1 cellular context compared by ENCODE assay signal in genomic region chr1:55781944-55782482, GRCh38.
TF ChIP-seq lines count a peak whose summit lies in the region.

No MANE protein-coding gene starts in this region.

TF ChIP-seq in SK-N-SH, 30 proteins besides CTCF, POLR2A, EP300 and RAD21 (continued from another document):
- TF ChIP-seq USF2 (IDR thresholded peaks at IDR 0.05; ENCODE audit: borderline replicate concordance, low read depth, low read length) (no peak), NFIC (IDR thresholded peaks at IDR 0.05; ENCODE audit: borderline replicate concordance) (peak; percentile 74), TAF1 (IDR thresholded peaks at IDR 0.05; ENCODE audit: borderline replicate concordance, low read depth, low read length) (no peak), TEAD4 (IDR thresholded peaks at IDR 0.05; ENCODE audit: borderline replicate concordance, insufficient read depth) (no peak), CHD2 (IDR thresholded peaks at IDR 0.05; ENCODE audit: low read length, partially characterized antibody) (no peak), USF1 (IDR thresholded peaks at IDR 0.05; ENCODE audit: borderline replicate concordance, low read depth) (peak; percentile 59; the same call in 1 of the 2 replicates), ZBTB33 (IDR thresholded peaks at IDR 0.05; ENCODE audit: borderline replicate concordance, low read depth) (0 out of 2 replicates have a peak, but pooled peaks have one; percentile 45), POLR2AphosphoS5 (IDR thresholded peaks at IDR 0.05; ENCODE audit: low read depth, low read length) (no peak), RFX5 (IDR thresholded peaks at IDR 0.05; ENCODE audit: low read length) (no peak), ELF1 (IDR thresholded peaks at IDR 0.05) (no peak)
TF ChIP-seq in SK-N-SH: peak in this region for 9.
